Comparison of ENCODE assay signal across 18 cellular contexts in genomic region chr10:106987362-106987761, GRCh38.
"Had no signal": no experiment of that assay in that cellular context is flagged by ENCODE, and none has a peak within 500 bp of the region (broad histone marks: within the 10 kb centered on the region; RNA-seq: fewer than 3 reads in every experiment).

No MANE protein-coding gene starts in this region.

- H3K9ac ChIP-seq: SK-N-SH had no signal

- H3K9me2 ChIP-seq: SK-N-SH had no signal

- H3K4me2 ChIP-seq: SK-N-SH had no signal

- H3K9me3 ChIP-seq: SK-N-SH had no signal

- DNase-seq: NCI-H1092 treated with DMSO at 0.1 percent for 48 hours; NCI-H1436; NCI-H187; NCI-H2029; NCI-H2081 treated with DMSO at 0.1 percent for 48 hours; NCI-H2171; NCI-H226; NCI-H446; NCI-H510A; NCI-H524 treated with DMSO at 0.1 percent for 48 hours; NCI-H82; NK-92 treated with Interleukin-12 subunit alpha and Interleukin-12 subunit beta, amount 100 ng/mL, for 24 hours; Right ventricle myocardium superior; RPMI8226; SIG-M5; SK-N-SH; T-helper 1 cell had no signal

- H3K4me3 ChIP-seq: K562 had no signal
